ENCODE assay signal across 2 cellular contexts in genomic region chr2:6017887-6018286, GRCh38.
TF ChIP-seq lines count a peak whose summit lies in the region.

No MANE protein-coding gene starts in this region.

TF ChIP-seq in HepG2, 621 proteins besides CTCF, POLR2A, EP300 and RAD21:
- peak; percentile 14; the same call in 1 of the 2 replicates for TF ChIP-seq USF2 (IDR thresholded peaks at IDR 0.05; ENCODE audit: low read depth, low read length)
- TF ChIP-seq USF2 (CRISPR knock-in tag; IDR thresholded peaks at IDR 0.05; ENCODE audit: borderline replicate concordance), result no peak
- TF ChIP-seq E2F2 (CRISPR knock-in tag; IDR thresholded peaks at IDR 0.05; ENCODE audit: borderline replicate concordance), result no peak
- TF ChIP-seq RAD51 (IDR thresholded peaks at IDR 0.05; ENCODE audit: borderline replicate concordance), result peak; percentile 77; the same call in 1 of the 2 replicates
- TF ChIP-seq TCF12 (IDR thresholded peaks at IDR 0.05), result no peak
- no peak for TF ChIP-seq TCF12 (CRISPR knock-in tag; IDR thresholded peaks at IDR 0.05)

TF ChIP-seq in K562, 482 proteins besides CTCF, POLR2A, EP300 and RAD21:
- peak; percentile 72 for TF ChIP-seq TFE3 (CRISPR knock-in tag; IDR thresholded peaks at IDR 0.05)
- TF ChIP-seq ZBTB7A (IDR thresholded peaks at IDR 0.05; ENCODE audit: borderline replicate concordance, control insufficient read depth, low read depth, low read length), result no peak
- no peak for TF ChIP-seq TRIM24 (IDR thresholded peaks at IDR 0.05)
